1 cellular context compared by ENCODE assay signal in genomic region chr2:105754011-105754410, GRCh38.
TF ChIP-seq lines count a peak whose summit lies in the region.

No MANE protein-coding gene starts in this region.

TF ChIP-seq in HepG2, 621 proteins besides CTCF, POLR2A, EP300 and RAD21 (continued from another document):
- TF ChIP-seq ZNF407 (CRISPR knock-in tag; IDR thresholded peaks at IDR 0.05; ENCODE audit: not compliant biosample characterization) = no peak
- no peak for TF ChIP-seq IRF2 (CRISPR knock-in tag; IDR thresholded peaks at IDR 0.05)
- no peak for TF ChIP-seq SMYD3 (CRISPR knock-in tag; IDR thresholded peaks at IDR 0.05)
- TF ChIP-seq ZNF7 (CRISPR knock-in tag; IDR thresholded peaks at IDR 0.05) = no peak
- no peak for TF ChIP-seq HINFP (CRISPR knock-in tag; IDR thresholded peaks at IDR 0.05; ENCODE audit: low read depth)
- TF ChIP-seq THRA (CRISPR knock-in tag; IDR thresholded peaks at IDR 0.05; ENCODE audit: borderline replicate concordance) = no peak
- TF ChIP-seq THAP8 (CRISPR knock-in tag; IDR thresholded peaks at IDR 0.05; ENCODE audit: borderline replicate concordance) = no peak
- TF ChIP-seq XRCC5 (optimal IDR thresholded peaks at IDR 0.05; ENCODE audit: low read length) = no peak
- no peak for TF ChIP-seq ZNF850 (CRISPR knock-in tag; conservative IDR thresholded peaks at IDR 0.05)
- no peak for TF ChIP-seq JUNB (CRISPR knock-in tag; IDR thresholded peaks at IDR 0.05; ENCODE audit: borderline replicate concordance)
- TF ChIP-seq ZNF496 (CRISPR knock-in tag; IDR thresholded peaks at IDR 0.05; ENCODE audit: insufficient replicate concordance) = no peak
